In genomic region chr22:20292673-20293232, GRCh38 we compare ENCODE assay signal across 25 cellular contexts.
"Had no signal": no experiment of that assay in that cellular context is flagged by ENCODE, and none has a peak within 500 bp of the region (broad histone marks: within the 10 kb centered on the region; RNA-seq: fewer than 3 reads in every experiment).

No MANE protein-coding gene starts in this region.

- H3K36me3 ChIP-seq: left ventricle myocardium inferior, neutrophil, sigmoid colon, spleen, stomach, tibial artery, vagina had no signal

- H3K27ac ChIP-seq: left ventricle myocardium inferior, neutrophil, sigmoid colon, spleen, stomach, testis, tibial artery, vagina had no signal

- H3K9me3 ChIP-seq: left ventricle myocardium inferior, mucosa of descending colon, neutrophil, sigmoid colon, spleen, stomach, testis, tibial artery, vagina had no signal

- DNase-seq: head of caudate nucleus; hippocampal formation; kidney glomerular epithelial cell; left colon; left ventricle myocardium inferior; mesendoderm; midbrain; mucosa of descending colon; naive thymus-derived CD4-positive, alpha-beta T cell; occipital lobe; right cardiac atrium; sigmoid colon; small intestine; spleen; stimulated activated CD4-positive, alpha-beta T cell treated with anti-CD3 and anti-CD28 coated beads, Interleukin-4, amount 100 ng/mL, for 24 hours; stimulated activated naive CD4-positive, alpha-beta T cell treated with Interleukin-2 at 50 U/mL for 16 hours; stomach; testis; tibial artery; trophoblast cell had no signal

- ATAC-seq: left colon; mucosa of descending colon; naive thymus-derived CD4-positive, alpha-beta T cell; natural killer cell treated with Interleukin-12 subunit alpha and Interleukin-12 subunit beta and Interleukin-15 and Interleukin-18, amount 100 ng/mL, for 72 hours; right cardiac atrium; stimulated activated effector memory CD8-positive, alpha-beta T cell treated with anti-CD3 and anti-CD28 coated beads, Interleukin-12 subunit alpha, Interleukin-12 subunit beta, amount 100 ng/mL, for 72 hours had no signal

- H3K4me3 ChIP-seq: left ventricle myocardium inferior, lung, mucosa of descending colon, sigmoid colon, spleen, stomach, testis, tibial artery, vagina had no signal

- H3K4me1 ChIP-seq: left ventricle myocardium inferior, sigmoid colon, spleen, stomach, testis, tibial artery, vagina had no signal

- H3K27me3 ChIP-seq: sigmoid colon, testis, vagina had no signal
